In genomic region chr16:63804126-63804525, GRCh38 we compare ENCODE assay signal across 11 cellular contexts.
"Had no signal": no experiment of that assay in that cellular context is flagged by ENCODE, and none has a peak within 500 bp of the region (broad histone marks: within the 10 kb centered on the region; RNA-seq: fewer than 3 reads in every experiment).

No MANE protein-coding gene starts in this region.

- H3K9me3 ChIP-seq: adrenal gland, ascending aorta, body of pancreas had no signal

- H3K4me3 ChIP-seq: adrenal gland, ascending aorta, body of pancreas, breast epithelium, cardiac muscle cell had no signal

- ATAC-seq: activated naive CD4-positive, alpha-beta T cell treated with anti-CD3 and anti-CD28 coated beads, Interleukin-2, amount 50 U/mL, for 72 hours; activated naive CD8-positive, alpha-beta T cell treated with anti-CD3 and anti-CD28 coated beads, Interleukin-2, amount 50 U/mL, for 24 hours; activated T-cell treated with anti-CD3 and anti-CD28 coated beads, Interleukin-2, amount 50 U/mL, for 4 hours; activated T-cell treated with anti-CD3 and anti-CD28 coated beads, Interleukin-2, amount 50 U/mL, for 72 hours; activated T-helper 17 cell treated with anti-CD3 and anti-CD28 coated beads, Interleukin-2, amount 50 U/mL, for 72 hours; body of pancreas had no signal

- H3K36me3 ChIP-seq: adrenal gland, ascending aorta, brain microvascular endothelial cell, breast epithelium, cardiac muscle cell had no signal

- H3K27ac ChIP-seq: adrenal gland, ascending aorta, body of pancreas, brain microvascular endothelial cell, breast epithelium, cardiac muscle cell had no signal

- H3K27me3 ChIP-seq: adrenal gland, ascending aorta, body of pancreas, brain microvascular endothelial cell, breast epithelium, cardiac muscle cell had no signal
